In the genomic region with DNA sequence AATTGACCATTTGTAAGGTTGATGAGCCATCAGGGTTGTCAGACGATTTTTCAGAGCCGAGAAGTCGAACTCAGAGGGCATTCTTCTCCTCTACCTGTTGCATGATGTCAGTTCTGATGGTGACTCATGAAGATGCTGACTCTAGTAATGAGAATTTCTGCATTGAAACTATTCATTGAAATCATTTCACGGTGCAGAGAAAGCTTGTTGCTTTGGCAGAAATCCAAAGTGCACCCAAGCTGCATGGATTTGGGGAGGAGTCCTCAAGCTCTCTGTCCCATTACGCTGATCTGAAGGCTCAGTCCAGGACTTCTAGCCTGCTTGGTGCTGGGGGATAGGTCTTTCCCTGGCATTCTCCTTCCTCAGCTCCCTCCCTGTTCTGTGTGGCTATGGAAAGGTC, we compare ENCODE assay signal across 19 cellular contexts.
A peak's percentile ranks its signal among the peaks of the same experiment; 100 is the strongest.
DNase-seq lines count a peak whose midpoint lies in the region; ATAC-seq, FAIRE-seq and TF ChIP-seq lines count a peak whose summit lies in the region.
"Had no signal": no experiment of that assay in that cellular context is flagged by ENCODE, and none has a peak within 500 bp of the region (broad histone marks: within the 10 kb centered on the region; RNA-seq: fewer than 3 reads in every experiment).

No MANE protein-coding gene starts in this region.

- H3K79me2 ChIP-seq in GM23248 (ENCODE audit: insufficient read depth) = no peaks in the 10 kb centered on the region

- H3K27me3 Mint-ChIP-seq in osteocyte (ENCODE audit: unreplicated experiment) = peaks cover 66% of the 10 kb centered on the region

- ATAC-seq in GM19463 (IDR thresholded peaks at IDR 0.05; ENCODE audit: unreplicated experiment) = no peak
- ATAC-seq: activated T-helper 17 cell treated with anti-CD3 and anti-CD28 coated beads, Interleukin-2, amount 50 U/mL, for 72 hours; stimulated activated naive B cell treated with anti-CD40 and anti-IgM and Interleukin-4, amounts not matched to agents 10 μg/mL and 1 μg/mL and 100 μg/mL, for 72 hours had no signal

- H3K27ac ChIP-seq in GM23248 (no peak overlapping the region), coronary artery (peak overlapping the region in 1 of 2 donors; percentile 24), right atrium auricular region (no peak overlapping the region), spleen (no peak overlapping the region)
- H3K27ac ChIP-seq: heart right ventricle, sigmoid colon, transverse colon had no signal

- H3K9me3 Mint-ChIP-seq in osteocyte (ENCODE audit: unreplicated experiment) = no peaks in the 10 kb centered on the region
- H3K9me3 Mint-ChIP-seq: activated T-helper 17 cell treated with anti-CD3 and anti-CD28 coated beads, Interleukin-2, amount 50 U/mL, for 72 hours; CD8-positive, alpha-beta memory T cell; stimulated activated naive B cell treated with anti-CD40 and anti-IgM and Interleukin-4, amounts not matched to agents 10 μg/mL and 1 μg/mL and 100 μg/mL, for 72 hours had no signal

- WGBS in GM23248 (ENCODE audit: low coverage in 1 of 2, low lambda C conversion rate in 2 of 2, missing lambda C conversion rate in 2 of 2), 2 experiments = 52 to 55% methylated on average over 4 to 5 of the region's 5 CpGs
- WGBS in spleen, 5 donors = 66 to 75% (median 69%) methylated on average over 5 of the region's 5 CpGs

- no peak overlapping the region for H2AFZ ChIP-seq in GM23248

- no peak overlapping the region for H3K27ac Mint-ChIP-seq in osteocyte (ENCODE audit: unreplicated experiment)
- H3K27ac Mint-ChIP-seq: activated T-helper 17 cell treated with anti-CD3 and anti-CD28 coated beads, Interleukin-2, amount 50 U/mL, for 72 hours; CD8-positive, alpha-beta memory T cell; stimulated activated naive B cell treated with anti-CD40 and anti-IgM and Interleukin-4, amounts not matched to agents 10 μg/mL and 1 μg/mL and 100 μg/mL, for 72 hours had no signal

- no peak overlapping the region for H3K9ac ChIP-seq in GM23248

- no peak overlapping the region for H3K4me3 Mint-ChIP-seq in osteocyte (ENCODE audit: unreplicated experiment)
- H3K4me3 Mint-ChIP-seq: activated T-helper 17 cell treated with anti-CD3 and anti-CD28 coated beads, Interleukin-2, amount 50 U/mL, for 72 hours; CD8-positive, alpha-beta memory T cell; stimulated activated naive B cell treated with anti-CD40 and anti-IgM and Interleukin-4, amounts not matched to agents 10 μg/mL and 1 μg/mL and 100 μg/mL, for 72 hours had no signal

- no peaks in the 10 kb centered on the region for H3K36me3 Mint-ChIP-seq in osteocyte (ENCODE audit: unreplicated experiment)
- H3K36me3 Mint-ChIP-seq: CD8-positive, alpha-beta memory T cell; stimulated activated naive B cell treated with anti-CD40 and anti-IgM and Interleukin-4, amounts not matched to agents 10 μg/mL and 1 μg/mL and 100 μg/mL, for 72 hours had no signal

- no peak for TF ChIP-seq POLR2A in spleen (IDR thresholded peaks at IDR 0.05)

- no peaks in the 10 kb centered on the region for H3K36me3 ChIP-seq in GM23248 (ENCODE audit: low read depth)
- no peaks in the 10 kb centered on the region for H3K36me3 ChIP-seq in right atrium auricular region
- no peaks in the 10 kb centered on the region for H3K36me3 ChIP-seq in spleen
- H3K36me3 ChIP-seq: heart right ventricle, sigmoid colon, transverse colon had no signal

- no peak for FAIRE-seq in RCC 7860 (lab: Jason Lieb, UNC)
- FAIRE-seq: islet of Langerhans, TTC549 had no signal

- H3K4me3 ChIP-seq in GM23248 (no peak overlapping the region), coronary artery (no peak overlapping the region), right atrium auricular region (no peak overlapping the region), spleen (no peak overlapping the region)
- H3K4me3 ChIP-seq: heart right ventricle, sigmoid colon, transverse colon had no signal

- H3K4me2 ChIP-seq in GM23248 (ENCODE audit: unreplicated experiment) = no peak overlapping the region

- no peaks in the 10 kb centered on the region for H3K9me2 ChIP-seq in GM23248 (ENCODE audit: insufficient read depth)

- H3K4me1 ChIP-seq in GM23248 (ENCODE audit: insufficient read depth) (no peaks in the 10 kb centered on the region), right atrium auricular region (no peaks in the 10 kb centered on the region), spleen (peaks cover 0 to 9% (median 0%) of the 10 kb centered on the region in 6 donors)
- H3K4me1 ChIP-seq: sigmoid colon, transverse colon had no signal

- DNase-seq in GM23248 (peak; percentile 6), RCC 7860 (ENCODE audit: low spot score) (peak; percentile 37), coronary artery (ENCODE audit: low spot score) (peak; percentile 24), osteocyte (ENCODE audit: extremely low spot score, unreplicated experiment) (peak; percentile 34), right atrium auricular region (ENCODE audit: low spot score) (no peak), HCEC 1CT (no peak), spleen (no peak)
- DNase-seq: CD8-positive, alpha-beta memory T cell; effector CD8-positive, alpha-beta T cell; heart right ventricle; NCI-H2227 treated with DMSO at 0.1 percent for 48 hours; occipital lobe; sigmoid colon; stimulated activated naive B cell treated with anti-CD40 and anti-IgM and Interleukin-4, amounts not matched to agents 10 μg/mL and 1 μg/mL and 100 μg/mL, for 72 hours; transverse colon had no signal

- in situ Hi-C loops in GM23248 (cut with MboI) = no loop called here

- no peaks in the 10 kb centered on the region for H3K4me1 Mint-ChIP-seq in osteocyte (ENCODE audit: unreplicated experiment)
- H3K4me1 Mint-ChIP-seq: activated T-helper 17 cell treated with anti-CD3 and anti-CD28 coated beads, Interleukin-2, amount 50 U/mL, for 72 hours; CD8-positive, alpha-beta memory T cell had no signal

- no peaks in the 10 kb centered on the region for H3K9me3 ChIP-seq in GM23248 (ENCODE audit: low read depth)
- no peaks in the 10 kb centered on the region for H3K9me3 ChIP-seq in right atrium auricular region
- no peaks in the 10 kb centered on the region for H3K9me3 ChIP-seq in spleen
- H3K9me3 ChIP-seq: heart right ventricle, sigmoid colon, transverse colon had no signal

- no peak for TF ChIP-seq CTCF in coronary artery (IDR thresholded peaks at IDR 0.05)
- no peak for TF ChIP-seq CTCF in osteocyte (IDR thresholded peaks at IDR 0.05)
- no peak for TF ChIP-seq CTCF in right atrium auricular region (IDR thresholded peaks at IDR 0.05)
- no peak for TF ChIP-seq CTCF in spleen (IDR thresholded peaks at IDR 0.05 in 8 of 11, conservative IDR thresholded peaks at IDR 0.05 in 3 of 11)

- H3K27me3 ChIP-seq in GM23248 (replicated peaks; ENCODE audit: insufficient read depth) (peaks cover 42% of the 10 kb centered on the region), right atrium auricular region (no peaks in the 10 kb centered on the region), spleen (replicated peaks in 1 of 7) (peaks cover 0 to 61% (median 7%) of the 10 kb centered on the region in 7 donors)

- no peaks in the 10 kb centered on the region for H3F3A ChIP-seq in GM23248 (ENCODE audit: insufficient read depth)

- intact Hi-C loops in spleen (cut with DNase I; ENCODE audit: low total_unique reads) = no loop called here

- H4K20me1 ChIP-seq in GM23248 (ENCODE audit: insufficient read depth) = no peaks in the 10 kb centered on the region

Comparison
In these comparisons a context has a peak if more than half of its experiments do, and no peak if none do; other contexts are left out.
1. DNase-seq: peak in GM23248 (single experiment), RCC 7860 (single experiment), coronary artery (single experiment) and osteocyte (single experiment); none in right atrium auricular region (single experiment), HCEC 1CT (single experiment) and spleen (single experiment).